In the genomic region with DNA sequence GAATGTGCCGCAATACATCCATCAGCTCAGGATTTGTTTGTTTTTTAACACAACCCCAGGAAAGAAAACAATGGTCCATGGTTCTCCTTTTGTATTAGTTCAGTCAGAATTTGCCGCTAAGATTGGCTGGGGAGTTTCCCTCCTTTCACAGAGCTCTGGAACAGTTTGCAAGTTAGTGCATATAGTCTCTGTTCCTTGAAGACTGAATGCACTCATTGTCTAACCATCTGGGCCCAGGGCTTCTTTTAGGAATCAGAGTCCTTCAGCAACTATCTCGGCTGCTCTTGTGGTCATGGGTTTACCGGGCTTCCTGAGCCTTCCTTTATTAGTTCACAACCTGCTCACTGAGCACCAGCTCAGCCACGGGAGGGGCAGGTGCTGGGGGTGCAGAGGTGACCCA, we compare ENCODE assay signal across 18 cellular contexts. TPM values are rescaled to one million over a fixed set of nuclear protein-coding genes. Genes with fewer than 3 reads are reported as not detected.
DNase-seq lines count a peak whose midpoint lies in the region; ATAC-seq and TF ChIP-seq lines count a peak whose summit lies in the region.
"Had no signal": no experiment of that assay in that cellular context is flagged by ENCODE, and none has a peak within 500 bp of the region (broad histone marks: within the 10 kb centered on the region; RNA-seq: fewer than 3 reads in every experiment).

No MANE protein-coding gene starts in this region.

- no peak for DNase-seq in stimulated activated naive CD8-positive, alpha-beta T cell treated with anti-CD3 and anti-CD28 coated beads, Interleukin-15, amount 100 ng/mL, for 72 hours
- DNase-seq in stimulated activated naive CD8-positive, alpha-beta T cell treated with anti-CD3 and anti-CD28 coated beads, Interleukin-15, Interleukin-2, amounts not matched to agents 100 U/mL and 50 U/mL, for 24 hours = no peak
- no peak for DNase-seq in endothelial cell (ENCODE audit: low spot score)
- peak; percentile 65 for DNase-seq in pons (ENCODE audit: low spot score)
- no peak for DNase-seq in H4 (ENCODE audit: low spot score)
- DNase-seq in NK-92 treated with Interleukin-12 subunit alpha and Interleukin-12 subunit beta, amount 100 ng/mL, for 24 hours (lab: John Stamatoyannopoulos, UW) = no peak
- DNase-seq: DMS53, HFFc6, KG1, NCI-H1417 treated with DMSO at 0.1 percent for 48 hours, NCI-H2029, NCI-H2171 treated with DMSO at 0.1 percent for 48 hours, NCI-H446 treated with DMSO at 0.1 percent for 48 hours, NCI-H748 treated with DMSO at 0.1 percent for 48 hours, RPMI8226 had no signal

- H3K4me3 Mint-ChIP-seq in stimulated activated naive CD8-positive, alpha-beta T cell treated with anti-CD3 and anti-CD28 coated beads, Interleukin-15, amount 100 ng/mL, for 72 hours = no peak overlapping the region
- H3K4me3 Mint-ChIP-seq in endothelial cell (ENCODE audit: unreplicated experiment) = no peak overlapping the region
- H3K4me3 Mint-ChIP-seq: CD14-positive monocyte, HFFc6 had no signal

- H3K36me3 Mint-ChIP-seq in endothelial cell (ENCODE audit: low read depth, unreplicated experiment) = peaks cover 14% of the 10 kb centered on the region

- H3K27ac Mint-ChIP-seq in stimulated activated naive CD8-positive, alpha-beta T cell treated with anti-CD3 and anti-CD28 coated beads, Interleukin-15, amount 100 ng/mL, for 72 hours = peak overlapping the region; percentile 7 to 20
- peak overlapping the region; percentile 72 for H3K27ac Mint-ChIP-seq in endothelial cell (ENCODE audit: unreplicated experiment)
- H3K27ac Mint-ChIP-seq: HFFc6 had no signal

- ATAC-seq in stimulated activated naive CD8-positive, alpha-beta T cell treated with anti-CD3 and anti-CD28 coated beads, Interleukin-15, amount 100 ng/mL, for 72 hours = no peak
- ATAC-seq in stimulated activated naive CD8-positive, alpha-beta T cell treated with anti-CD3 and anti-CD28 coated beads, Interleukin-15, Interleukin-2, amounts not matched to agents 100 U/mL and 50 U/mL, for 24 hours = no peak
- ATAC-seq in GM19452 (IDR thresholded peaks at IDR 0.05; ENCODE audit: unreplicated experiment) = no peak
- ATAC-seq: A549 had no signal

- peaks cover 20% of the 10 kb centered on the region for H3K4me1 Mint-ChIP-seq in stimulated activated naive CD8-positive, alpha-beta T cell treated with anti-CD3 and anti-CD28 coated beads, Interleukin-15, amount 100 ng/mL, for 72 hours
- peaks cover 32% of the 10 kb centered on the region for H3K4me1 Mint-ChIP-seq in endothelial cell (ENCODE audit: unreplicated experiment)

- no peak for TF ChIP-seq CTCF in endothelial cell (IDR thresholded peaks at IDR 0.05; ENCODE audit: unreplicated experiment)

- no peaks in the 10 kb centered on the region for H3K9me3 Mint-ChIP-seq in stimulated activated naive CD8-positive, alpha-beta T cell treated with anti-CD3 and anti-CD28 coated beads, Interleukin-15, amount 100 ng/mL, for 72 hours
- H3K9me3 Mint-ChIP-seq in endothelial cell (ENCODE audit: unreplicated experiment) = no peaks in the 10 kb centered on the region
- H3K9me3 Mint-ChIP-seq: HFFc6 had no signal

- H3K27me3 Mint-ChIP-seq in stimulated activated naive CD8-positive, alpha-beta T cell treated with anti-CD3 and anti-CD28 coated beads, Interleukin-15, amount 100 ng/mL, for 72 hours = no peaks in the 10 kb centered on the region
- no peaks in the 10 kb centered on the region for H3K27me3 Mint-ChIP-seq in endothelial cell (ENCODE audit: unreplicated experiment)

RNA-seq across cellular contexts. Expression of a gene that starts 56.6 kb away (rescaled TPM):
- 229 TPM for total RNA-seq in endothelial cell (ENCODE audit: unreplicated experiment)
- total RNA-seq in H4 (2014; rRNA removed; shearing (Covaris generic)) = 3.7 and 4.1 TPM in 2 replicates

Comparison
In these comparisons a context has a peak if more than half of its experiments do, and no peak if none do; other contexts are left out.
1. RNA of a gene that starts 56.6 kb away (total RNA-seq): 229 TPM in endothelial cell (single experiment); 3.7 to 4.1 TPM in H4; every median in the first group is over 10 times any median in the second.